ENCODE assay signal across 8 cellular contexts in the genomic region with DNA sequence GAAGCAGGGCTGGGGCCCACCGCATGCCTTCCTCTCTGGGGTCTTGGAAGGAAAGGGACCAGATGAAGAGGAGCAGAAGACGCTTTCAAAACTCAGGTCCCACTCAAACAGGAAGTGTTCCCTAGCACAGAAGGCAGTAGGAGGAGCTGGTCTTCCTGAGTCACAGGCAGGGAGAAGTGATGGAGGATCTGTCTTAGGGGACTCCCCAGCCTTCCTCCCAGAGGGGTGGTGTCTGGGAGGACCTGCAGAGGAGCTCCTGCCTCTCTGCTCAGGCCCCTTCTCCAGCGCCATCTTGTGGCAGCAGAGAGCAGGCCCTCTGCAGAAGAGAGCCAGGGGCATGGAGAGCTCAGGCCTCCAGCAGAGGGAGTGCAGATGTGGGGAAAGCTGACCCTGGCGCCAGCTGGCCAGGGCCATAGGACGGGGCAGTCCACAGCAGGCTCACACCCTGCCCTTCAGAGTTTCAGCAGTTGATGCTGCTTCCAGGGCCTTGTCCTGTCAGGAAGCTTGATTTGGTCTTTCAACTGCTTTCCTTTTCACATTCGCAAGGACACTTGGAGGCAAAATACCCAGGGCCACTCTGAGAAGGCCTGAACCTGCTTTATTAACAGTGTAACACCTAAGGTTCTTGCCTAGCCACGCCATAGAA.
DNase-seq lines count a peak whose midpoint lies in the region; TF ChIP-seq lines count a peak whose summit lies in the region.

No MANE protein-coding gene starts in this region.

- TF ChIP-seq EP300 in SK-N-SH (IDR thresholded peaks at IDR 0.05; ENCODE audit: borderline replicate concordance in 1 of 2, low read depth in 1 of 2, low read length in 1 of 2), result no peak

- H4K20me1 ChIP-seq in GM23248 (ENCODE audit: insufficient read depth), result no peaks in the 10 kb centered on the region
- H4K20me1 ChIP-seq in SK-N-SH (ENCODE audit: insufficient read depth), result no peaks in the 10 kb centered on the region

- CTCF ChIA-PET in SK-N-SH (lab: Yijun Ruan, JAX), result interaction anchor here (0.6 to 5.7 kb wide), 56 partner anchors 9 to 1615 kb away, joined by 3 to 83 read pairs (median 5); partner anchors contain the start of genes SFRP4 and TARP

- H3K4me3 Mint-ChIP-seq in activated naive CD4-positive, alpha-beta T cell treated with anti-CD3 and anti-CD28 coated beads, Interleukin-2, amount 50 U/mL, for 24 hours, result peak overlapping the region; percentile 82

- H3K9me2 ChIP-seq in GM23248 (ENCODE audit: insufficient read depth) (no peaks in the 10 kb centered on the region), SK-N-SH (no peaks in the 10 kb centered on the region)

- H3K27me3 ChIP-seq in GM23248 (replicated peaks; ENCODE audit: insufficient read depth) (no peaks in the 10 kb centered on the region), SK-N-SH (ENCODE audit: insufficient read depth) (no peaks in the 10 kb centered on the region), prostate gland (replicated peaks; ENCODE audit: insufficient read depth) (no peaks in the 10 kb centered on the region)

- no peaks in the 10 kb centered on the region for H3K36me3 Mint-ChIP-seq in activated naive CD4-positive, alpha-beta T cell treated with anti-CD3 and anti-CD28 coated beads, Interleukin-2, amount 50 U/mL, for 24 hours

- H3K9me3 Mint-ChIP-seq in activated naive CD4-positive, alpha-beta T cell treated with anti-CD3 and anti-CD28 coated beads, Interleukin-2, amount 50 U/mL, for 24 hours, result no peaks in the 10 kb centered on the region

- H3K4me2 ChIP-seq in GM23248 (ENCODE audit: unreplicated experiment), result peak overlapping the region; percentile 6
- no peak overlapping the region for H3K4me2 ChIP-seq in SK-N-SH

- TF ChIP-seq RAD21 in SK-N-SH (IDR thresholded peaks at IDR 0.05; ENCODE audit: low read length), result peak; percentile 72

- H3K9ac ChIP-seq in GM23248, result no peak overlapping the region
- no peak overlapping the region for H3K9ac ChIP-seq in SK-N-SH

- TF ChIP-seq CTCF in SK-N-SH (IDR thresholded peaks at IDR 0.05), result peak; percentile 94
- peak; percentile 60 to 91 (median 88) for TF ChIP-seq CTCF in prostate gland (IDR thresholded peaks at IDR 0.05)

- DNase-seq in GM23248 (peak; percentile 89), SK-N-SH (peak; percentile 79), cardiac septum (ENCODE audit: low spot score) (peak; percentile 90), prostate gland (ENCODE audit: low spot score) (peak; percentile 78), OCI-M2 (lab: John Stamatoyannopoulos, UW; ENCODE audit: unreplicated experiment) (no peak)

- H3K9me3 ChIP-seq in GM23248 (ENCODE audit: low read depth), result no peaks in the 10 kb centered on the region
- H3K9me3 ChIP-seq in KOPT-K1 (ENCODE audit: insufficient read depth, low read length, poor library complexity, severe bottlenecking), result no peaks in the 10 kb centered on the region
- H3K9me3 ChIP-seq in SK-N-SH, result no peaks in the 10 kb centered on the region
- no peaks in the 10 kb centered on the region for H3K9me3 ChIP-seq in prostate gland

- H3K27ac Mint-ChIP-seq in activated naive CD4-positive, alpha-beta T cell treated with anti-CD3 and anti-CD28 coated beads, Interleukin-2, amount 50 U/mL, for 24 hours, result peak overlapping the region; percentile 87

- in situ Hi-C loops in GM23248 (cut with MboI), result loop anchor here (25.0 kb wide), 1 partner anchor 423 kb away; the partner anchor contains the start of genes EPDR1 and SFRP4

- no peak for TF ChIP-seq POLR2A in prostate gland (IDR thresholded peaks at IDR 0.05)

- H3K27ac ChIP-seq in GM23248 (no peak overlapping the region), KOPT-K1 (ENCODE audit: low read depth, low read length, poor library complexity, severe bottlenecking) (peak overlapping the region; percentile 99), SK-N-SH (ENCODE audit: low read depth in 2 of 2, low read length in 1 of 2) (no peak overlapping the region), prostate gland (peak overlapping the region; percentile 67 to 78)

- POLR2A ChIA-PET in SK-N-SH (lab: Yijun Ruan, JAX), result no interaction called here

- H3K36me3 ChIP-seq in GM23248 (ENCODE audit: low read depth), result no peaks in the 10 kb centered on the region
- H3K36me3 ChIP-seq in KOPT-K1 (ENCODE audit: insufficient read depth, low read length), result peaks cover 41% of the 10 kb centered on the region
- H3K36me3 ChIP-seq in SK-N-SH (replicated peaks in 1 of 2; ENCODE audit: control insufficient read depth in 1 of 2, insufficient read depth in 2 of 2, low read length in 1 of 2), result no peaks in the 10 kb centered on the region
- H3K36me3 ChIP-seq in prostate gland, result no peaks in the 10 kb centered on the region

- H3F3A ChIP-seq in GM23248 (ENCODE audit: insufficient read depth) (no peaks in the 10 kb centered on the region), SK-N-SH (replicated peaks; ENCODE audit: insufficient read depth) (no peaks in the 10 kb centered on the region)

- intact Hi-C loops in cardiac septum (cut with DNase I) (no loop called here), prostate gland (cut with DNase I) (no loop called here)

- H3K79me2 ChIP-seq in GM23248 (ENCODE audit: insufficient read depth) (no peaks in the 10 kb centered on the region), SK-N-SH (ENCODE audit: insufficient read depth) (no peaks in the 10 kb centered on the region)

- H3K4me1 ChIP-seq in GM23248 (ENCODE audit: insufficient read depth) (peaks cover under 1% of the 10 kb centered on the region), SK-N-SH (ENCODE audit: control insufficient read depth in 1 of 2, insufficient read depth in 2 of 2, low read depth in 1 of 2, low read length in 1 of 2) (peaks cover 0 to 2% of the 10 kb centered on the region in 2 experiments; a peak in 1 of 4 replicates), prostate gland (replicated peaks) (peaks cover 7% of the 10 kb centered on the region)

- H3K4me3 ChIP-seq in GM08714 (ENCODE audit: low read length) (peak overlapping the region; percentile 6; the same call in 1 of the 2 replicates), GM23248 (no peak overlapping the region), SK-N-SH (ENCODE audit: low read depth in 2 of 2, low read length in 1 of 2) (peak overlapping the region in 1 of 2 experiments; percentile 25; a peak in 1 of 4 replicates), prostate gland (peak overlapping the region in 1 of 2 donors; percentile 19)

- whole genome bisulfite sequencing in GM23248 (ENCODE audit: low coverage in 1 of 2, low lambda C conversion rate in 2 of 2, missing lambda C conversion rate in 2 of 2), 2 experiments, result 51 to 52% methylated on average over 7 of the region's 7 CpGs
- WGBS in SK-N-SH (ENCODE audit: low lambda C conversion rate), result 77% methylated on average over 6 of the region's 7 CpGs
- WGBS in prostate gland, result 51% methylated on average over 7 of the region's 7 CpGs

- peaks cover 42% of the 10 kb centered on the region for H3K4me1 Mint-ChIP-seq in activated naive CD4-positive, alpha-beta T cell treated with anti-CD3 and anti-CD28 coated beads, Interleukin-2, amount 50 U/mL, for 24 hours

- H2AFZ ChIP-seq in GM23248 (peak overlapping the region; percentile 82), SK-N-SH (ENCODE audit: low read depth) (peak overlapping the region; percentile 56)

- H3K27me3 Mint-ChIP-seq in activated naive CD4-positive, alpha-beta T cell treated with anti-CD3 and anti-CD28 coated beads, Interleukin-2, amount 50 U/mL, for 24 hours, result no peaks in the 10 kb centered on the region

TF ChIP-seq in SK-N-SH, 30 proteins besides CTCF, POLR2A, EP300 and RAD21:
- peak; percentile 10; the same call in 1 of the 2 replicates for TF ChIP-seq RCOR1 (IDR thresholded peaks at IDR 0.05; ENCODE audit: low read length)
- no peak for TF ChIP-seq FOXJ3 (CRISPR knock-in tag; IDR thresholded peaks at IDR 0.05)
- TF ChIP-seq SMC3 (IDR thresholded peaks at IDR 0.05; ENCODE audit: low read depth, low read length), result peak; percentile 82
- TF ChIP-seq YY1 (IDR thresholded peaks at IDR 0.05; ENCODE audit: low read depth), result no peak
- TF ChIP-seq FOSL2 (IDR thresholded peaks at IDR 0.05; ENCODE audit: borderline replicate concordance, low read depth), result no peak
- TF ChIP-seq TCF12 (IDR thresholded peaks at IDR 0.05), result peak; percentile 26; the same call in 1 of the 2 replicates
- TF ChIP-seq SIN3A (IDR thresholded peaks at IDR 0.05; ENCODE audit: borderline replicate concordance, low read depth, low read length), result peak; percentile 10; the same call in 1 of the 2 replicates
TF ChIP-seq in SK-N-SH: peak in this region for 4.

Comparison
In these comparisons a context has a peak if more than half of its experiments do, and no peak if none do; other contexts are left out.
1. H3K27ac ChIP-seq: peak in KOPT-K1 (single experiment) and prostate gland (2 of 2); none in GM23248 (single experiment) and SK-N-SH (0 of 2).